In genomic region chr11:65576232-65576866, GRCh38 we compare ENCODE assay signal across 8 cellular contexts. TPM values are rescaled to one million over a fixed set of nuclear protein-coding genes. Genes with fewer than 3 reads are reported as not detected.
A peak's percentile ranks its signal among the peaks of the same experiment; 100 is the strongest.
DNase-seq lines count a peak whose midpoint lies in the region; ATAC-seq and TF ChIP-seq lines count a peak whose summit lies in the region.

No MANE protein-coding gene starts in this region.

- no peak for TF ChIP-seq CTCF in AG10803 (conservative IDR thresholded peaks at IDR 0.05; ENCODE audit: low read length)
- TF ChIP-seq CTCF in Loucy (conservative IDR thresholded peaks at IDR 0.05; ENCODE audit: low read length) = no peak

- CTCF ChIA-PET in naive thymus-derived CD4-positive, alpha-beta T cell (lab: Charles Lee) = interaction anchor here (0.6 to 3.9 kb wide), 10 partner anchors 10 to 283 kb away, joined by 3 to 36 read pairs (median 6); partner anchors contain the start of gene MUS81

- H3K9me3 ChIP-seq in Loucy (ENCODE audit: insufficient read depth, low read depth, low read length) = no peaks in the 10 kb centered on the region
- H3K9me3 ChIP-seq in naive thymus-derived CD4-positive, alpha-beta T cell (ENCODE audit: control insufficient read depth in 2 of 3, low read length in 3 of 3) = no peaks in the 10 kb centered on the region

- peaks cover 23 to 54% (median 41%) of the 10 kb centered on the region in 7 donors for H3K4me1 Mint-ChIP-seq in naive thymus-derived CD4-positive, alpha-beta T cell

- H3K9me2 ChIP-seq in Loucy (replicated peaks; ENCODE audit: low read depth, low read length) = no peaks in the 10 kb centered on the region

- H3K4me1 ChIP-seq in Loucy (ENCODE audit: insufficient read depth, low read length, poor library complexity, severe bottlenecking) = peaks cover 46% of the 10 kb centered on the region
- H3K4me1 ChIP-seq in naive thymus-derived CD4-positive, alpha-beta T cell (ENCODE audit: control insufficient read depth in 2 of 2, insufficient read depth in 2 of 2, low read length in 2 of 2) = peaks cover 41% of the 10 kb centered on the region in 2 donors

- H3K9ac ChIP-seq in Loucy (ENCODE audit: low read depth, low read length, poor library complexity, severe bottlenecking) = peak overlapping the region; percentile 79

- no peaks in the 10 kb centered on the region for H3K27me3 ChIP-seq in Loucy (ENCODE audit: insufficient read depth, low read length, poor library complexity, severe bottlenecking)
- H3K27me3 ChIP-seq in naive thymus-derived CD4-positive, alpha-beta T cell (ENCODE audit: control insufficient read depth in 2 of 2, insufficient read depth in 2 of 2, low read length in 2 of 2) = no peaks in the 10 kb centered on the region

- peaks cover 0 to 20% (median 0%) of the 10 kb centered on the region in 5 donors for H3K36me3 Mint-ChIP-seq in naive thymus-derived CD4-positive, alpha-beta T cell

- no peak for ATAC-seq in naive thymus-derived CD4-positive, alpha-beta T cell
- ATAC-seq in GM18520 (IDR thresholded peaks at IDR 0.05; ENCODE audit: unreplicated experiment) (no peak), GM18909 (IDR thresholded peaks at IDR 0.05; ENCODE audit: poor library complexity, unreplicated experiment) (no peak), GM18867 (IDR thresholded peaks at IDR 0.05; ENCODE audit: unreplicated experiment) (no peak)

- peak overlapping the region; percentile 28 to 90 (median 78) for H3K27ac Mint-ChIP-seq in naive thymus-derived CD4-positive, alpha-beta T cell

- no peak overlapping the region for H2AFZ ChIP-seq in Loucy (ENCODE audit: low read length)

- peak overlapping the region; percentile 71 to 99 (median 84) for H3K4me3 Mint-ChIP-seq in naive thymus-derived CD4-positive, alpha-beta T cell

- intact Hi-C loops in naive thymus-derived CD4-positive, alpha-beta T cell (cut with micrococcal nuclease) = no loop called here

- H3K36me3 ChIP-seq in Loucy (ENCODE audit: insufficient read depth, low read length) = no peaks in the 10 kb centered on the region
- peaks cover 10 to 33% (median 12%) of the 10 kb centered on the region in 3 experiments for H3K36me3 ChIP-seq in naive thymus-derived CD4-positive, alpha-beta T cell (ENCODE audit: control insufficient read depth in 2 of 3, insufficient read depth in 3 of 3, low read length in 3 of 3)

- H3K4me3 ChIP-seq in AG10803 (ENCODE audit: low read length) = peak overlapping the region; percentile 75
- peak overlapping the region; percentile 75 for H3K4me3 ChIP-seq in Loucy (ENCODE audit: low read length, poor library complexity, severe bottlenecking)
- H3K4me3 ChIP-seq in naive thymus-derived CD4-positive, alpha-beta T cell (ENCODE audit: low read length) = peak overlapping the region; percentile 75

- no peak for DNase-seq in AG10803 (ENCODE audit: low read depth)
- peak in 1 of 9 donors; percentile 30 for DNase-seq in naive thymus-derived CD4-positive, alpha-beta T cell
- no peak for DNase-seq in kidney tubule cell (ENCODE audit: low spot score)

- no peaks in the 10 kb centered on the region for H3K27me3 Mint-ChIP-seq in naive thymus-derived CD4-positive, alpha-beta T cell

- H3F3A ChIP-seq in Loucy (ENCODE audit: low read depth) = peaks cover 11% of the 10 kb centered on the region

- H4K20me1 ChIP-seq in Loucy (ENCODE audit: insufficient read depth, low read length, poor library complexity, severe bottlenecking) = peaks cover 17% of the 10 kb centered on the region

- peak overlapping the region; percentile 77 for H3K27ac ChIP-seq in cingulate gyrus (ENCODE audit: low read depth, low read length)
- H3K27ac ChIP-seq in naive thymus-derived CD4-positive, alpha-beta T cell (ENCODE audit: low read depth, low read length) = peak overlapping the region; percentile 96

- H3K4me2 ChIP-seq in Loucy (ENCODE audit: low read depth, low read length, poor library complexity, severe bottlenecking) = peak overlapping the region; percentile 85

- POLR2A ChIA-PET in naive thymus-derived CD4-positive, alpha-beta T cell (lab: Charles Lee) = interaction anchor here (0.7 to 4.2 kb wide), 23 partner anchors 10 to 193 kb away, joined by 3 to 61 read pairs (median 6); partner anchors contain the start of genes KCNK7, LTBP3, MALAT1 and MAP3K11

- H3K9me3 Mint-ChIP-seq in naive thymus-derived CD4-positive, alpha-beta T cell = peaks cover 0 to 1% (median 0%) of the 10 kb centered on the region in 11 donors

- H3K79me2 ChIP-seq in Loucy (ENCODE audit: insufficient read depth, low read length) = peaks cover 40% of the 10 kb centered on the region

RNA-seq across cellular contexts. Expression of gene EHBP1L1, which starts 0.5 kb away (rescaled TPM):
- total RNA-seq in naive thymus-derived CD4-positive, alpha-beta T cell = 100 to 1,000 TPM; 108 to 207 (median 128) TPM
- 10 to 100 TPM; 12.3 to 14.2 TPM for polyA plus RNA-seq in naive thymus-derived CD4-positive, alpha-beta T cell

RNA-seq across cellular contexts. Expression of gene FAM89B, which starts 4.0 kb away (rescaled TPM):
- 10 to 100 TPM; 33.0 to 59.7 (median 45.3) TPM for total RNA-seq in naive thymus-derived CD4-positive, alpha-beta T cell
- 100 to 1,000 TPM in 1 of 2 donors, 10 to 100 TPM in 1; 87.7 to 115 TPM for polyA plus RNA-seq in naive thymus-derived CD4-positive, alpha-beta T cell

RNA-seq across cellular contexts. Expression of gene ZNRD2, which starts 6.1 kb away (rescaled TPM):
- 10 to 100 TPM; 29.1 to 40.9 (median 32.9) TPM for total RNA-seq in naive thymus-derived CD4-positive, alpha-beta T cell
- 10 to 100 TPM; 82.6 to 86.0 TPM for polyA plus RNA-seq in naive thymus-derived CD4-positive, alpha-beta T cell

RNA-seq across cellular contexts. Expression of gene LTBP3, which starts 18.2 kb away (rescaled TPM):
- total RNA-seq in naive thymus-derived CD4-positive, alpha-beta T cell = 100 to 1,000 TPM in 4 of 5 experiments, 10 to 100 TPM in 1; 91.4 to 288 (median 280) TPM
- 10 to 100 TPM; 18.7 to 41.2 TPM for polyA plus RNA-seq in naive thymus-derived CD4-positive, alpha-beta T cell

RNA-seq across cellular contexts. Expression of gene KCNK7, which starts 19.3 kb away (rescaled TPM):
- total RNA-seq in naive thymus-derived CD4-positive, alpha-beta T cell = 1 to 10 TPM; 2.1 to 9.2 (median 4.8) TPM
- polyA plus RNA-seq in naive thymus-derived CD4-positive, alpha-beta T cell = under 1 TPM in 1 of 2 donors, not detected in 1; 0.25 TPM
